In the genomic region with DNA sequence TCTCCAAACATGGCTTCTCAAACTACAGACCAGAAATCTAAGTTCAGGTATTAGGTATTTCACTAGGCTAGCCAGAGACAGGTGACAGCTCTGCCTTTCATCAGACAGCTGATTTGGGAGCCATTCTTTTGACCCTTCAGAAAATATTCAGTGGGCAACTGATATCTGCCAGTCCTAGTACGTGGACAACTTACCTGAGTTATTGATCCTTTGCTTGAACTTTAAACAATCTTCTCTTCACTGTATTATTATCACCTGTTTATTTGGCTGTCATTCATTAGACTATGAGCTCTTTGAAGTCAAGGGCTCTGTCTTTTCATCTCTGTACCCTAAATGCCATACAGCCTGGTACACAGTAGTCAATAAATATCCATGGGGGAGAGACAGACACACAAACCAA, we compare ENCODE assay signal across 2 cellular contexts.
TF ChIP-seq lines count a peak whose summit lies in the region.

No MANE protein-coding gene starts in this region.

TF ChIP-seq in HepG2, 621 proteins besides CTCF, POLR2A, EP300 and RAD21 (continues in another document):
- TF ChIP-seq BRCA1 (CRISPR knock-in tag; IDR thresholded peaks at IDR 0.05) (0 out of 2 replicates have a peak, but pooled peaks have one; percentile 22), SAP130 (CRISPR knock-in tag; IDR thresholded peaks at IDR 0.05; ENCODE audit: low read depth) (no peak; the same call in 1 of the 2 replicates), TEAD3 (CRISPR knock-in tag; optimal IDR thresholded peaks at IDR 0.05; ENCODE audit: borderline replicate concordance) (peak; percentile 13), ZNF264 (CRISPR knock-in tag; IDR thresholded peaks at IDR 0.05) (peak; percentile 39; the same call in 1 of the 2 replicates), ZNF256 (CRISPR knock-in tag; conservative IDR thresholded peaks at IDR 0.05) (no peak), FOXJ3 (CRISPR knock-in tag; IDR thresholded peaks at IDR 0.05; ENCODE audit: borderline replicate concordance) (0 out of 2 replicates have a peak, but pooled peaks have one; percentile 35), ZNF207 (IDR thresholded peaks at IDR 0.05; ENCODE audit: borderline replicate concordance) (no peak), SOX13 (IDR thresholded peaks at IDR 0.05) (no peak), SOX13 (CRISPR knock-in tag; conservative IDR thresholded peaks at IDR 0.05 in 1 of 2, IDR thresholded peaks at IDR 0.05 in 1 of 2) (peak in 1 of 2 experiments; percentile 62; a peak in 1 of 4 replicates), ZNF562 (CRISPR knock-in tag; IDR thresholded peaks at IDR 0.05; ENCODE audit: borderline replicate concordance) (no peak), TCF7 (IDR thresholded peaks at IDR 0.05; ENCODE audit: low read depth) (peak; percentile 88), NBN (conservative IDR thresholded peaks at IDR 0.05) (no peak), MXI1 (IDR thresholded peaks at IDR 0.05; ENCODE audit: borderline replicate concordance, low read depth, low read length) (no peak), NFIC (IDR thresholded peaks at IDR 0.05; ENCODE audit: low read length) (0 out of 2 replicates have a peak, but pooled peaks have one; percentile 49), ZBTB1 (CRISPR knock-in tag; IDR thresholded peaks at IDR 0.05; ENCODE audit: borderline replicate concordance) (no peak), ZSCAN30 (CRISPR knock-in tag; IDR thresholded peaks at IDR 0.05) (no peak), MBD4 (IDR thresholded peaks at IDR 0.05; ENCODE audit: borderline replicate concordance, low read length) (no peak), NR3C1 (CRISPR knock-in tag; IDR thresholded peaks at IDR 0.05) (no peak), ZNF354B (CRISPR knock-in tag; IDR thresholded peaks at IDR 0.05) (no peak), ARNT2 (CRISPR knock-in tag; IDR thresholded peaks at IDR 0.05; ENCODE audit: low read depth) (no peak), RFXAP (CRISPR knock-in tag; IDR thresholded peaks at IDR 0.05; ENCODE audit: borderline replicate concordance) (no peak), RFX3 (CRISPR knock-in tag; IDR thresholded peaks at IDR 0.05) (no peak), KAT7 (CRISPR knock-in tag; IDR thresholded peaks at IDR 0.05; ENCODE audit: borderline replicate concordance) (no peak), MEIS2 (CRISPR knock-in tag; IDR thresholded peaks at IDR 0.05) (0 out of 2 replicates have a peak, but pooled peaks have one; percentile 55)
- TF ChIP-seq, protein P1, sequence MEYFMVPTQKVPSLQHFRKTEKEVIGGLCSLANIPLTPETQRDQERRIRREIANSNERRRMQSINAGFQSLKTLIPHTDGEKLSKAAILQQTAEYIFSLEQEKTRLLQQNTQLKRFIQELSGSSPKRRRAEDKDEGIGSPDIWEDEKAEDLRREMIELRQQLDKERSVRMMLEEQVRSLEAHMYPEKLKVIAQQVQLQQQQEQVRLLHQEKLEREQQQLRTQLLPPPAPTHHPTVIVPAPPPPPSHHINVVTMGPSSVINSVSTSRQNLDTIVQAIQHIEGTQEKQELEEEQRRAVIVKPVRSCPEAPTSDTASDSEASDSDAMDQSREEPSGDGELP (IDR thresholded peaks at IDR 0.05; ENCODE audit: borderline replicate concordance, low read depth), result peak; percentile 73
- TF ChIP-seq, protein P2, sequence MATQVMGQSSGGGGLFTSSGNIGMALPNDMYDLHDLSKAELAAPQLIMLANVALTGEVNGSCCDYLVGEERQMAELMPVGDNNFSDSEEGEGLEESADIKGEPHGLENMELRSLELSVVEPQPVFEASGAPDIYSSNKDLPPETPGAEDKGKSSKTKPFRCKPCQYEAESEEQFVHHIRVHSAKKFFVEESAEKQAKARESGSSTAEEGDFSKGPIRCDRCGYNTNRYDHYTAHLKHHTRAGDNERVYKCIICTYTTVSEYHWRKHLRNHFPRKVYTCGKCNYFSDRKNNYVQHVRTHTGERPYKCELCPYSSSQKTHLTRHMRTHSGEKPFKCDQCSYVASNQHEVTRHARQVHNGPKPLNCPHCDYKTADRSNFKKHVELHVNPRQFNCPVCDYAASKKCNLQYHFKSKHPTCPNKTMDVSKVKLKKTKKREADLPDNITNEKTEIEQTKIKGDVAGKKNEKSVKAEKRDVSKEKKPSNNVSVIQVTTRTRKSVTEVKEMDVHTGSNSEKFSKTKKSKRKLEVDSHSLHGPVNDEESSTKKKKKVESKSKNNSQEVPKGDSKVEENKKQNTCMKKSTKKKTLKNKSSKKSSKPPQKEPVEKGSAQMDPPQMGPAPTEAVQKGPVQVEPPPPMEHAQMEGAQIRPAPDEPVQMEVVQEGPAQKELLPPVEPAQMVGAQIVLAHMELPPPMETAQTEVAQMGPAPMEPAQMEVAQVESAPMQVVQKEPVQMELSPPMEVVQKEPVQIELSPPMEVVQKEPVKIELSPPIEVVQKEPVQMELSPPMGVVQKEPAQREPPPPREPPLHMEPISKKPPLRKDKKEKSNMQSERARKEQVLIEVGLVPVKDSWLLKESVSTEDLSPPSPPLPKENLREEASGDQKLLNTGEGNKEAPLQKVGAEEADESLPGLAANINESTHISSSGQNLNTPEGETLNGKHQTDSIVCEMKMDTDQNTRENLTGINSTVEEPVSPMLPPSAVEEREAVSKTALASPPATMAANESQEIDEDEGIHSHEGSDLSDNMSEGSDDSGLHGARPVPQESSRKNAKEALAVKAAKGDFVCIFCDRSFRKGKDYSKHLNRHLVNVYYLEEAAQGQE (IDR thresholded peaks at IDR 0.05; ENCODE audit: borderline replicate concordance in 1 of 2, low read depth in 1 of 2, low read length in 2 of 2), result no peak
- TF ChIP-seq, protein P3, sequence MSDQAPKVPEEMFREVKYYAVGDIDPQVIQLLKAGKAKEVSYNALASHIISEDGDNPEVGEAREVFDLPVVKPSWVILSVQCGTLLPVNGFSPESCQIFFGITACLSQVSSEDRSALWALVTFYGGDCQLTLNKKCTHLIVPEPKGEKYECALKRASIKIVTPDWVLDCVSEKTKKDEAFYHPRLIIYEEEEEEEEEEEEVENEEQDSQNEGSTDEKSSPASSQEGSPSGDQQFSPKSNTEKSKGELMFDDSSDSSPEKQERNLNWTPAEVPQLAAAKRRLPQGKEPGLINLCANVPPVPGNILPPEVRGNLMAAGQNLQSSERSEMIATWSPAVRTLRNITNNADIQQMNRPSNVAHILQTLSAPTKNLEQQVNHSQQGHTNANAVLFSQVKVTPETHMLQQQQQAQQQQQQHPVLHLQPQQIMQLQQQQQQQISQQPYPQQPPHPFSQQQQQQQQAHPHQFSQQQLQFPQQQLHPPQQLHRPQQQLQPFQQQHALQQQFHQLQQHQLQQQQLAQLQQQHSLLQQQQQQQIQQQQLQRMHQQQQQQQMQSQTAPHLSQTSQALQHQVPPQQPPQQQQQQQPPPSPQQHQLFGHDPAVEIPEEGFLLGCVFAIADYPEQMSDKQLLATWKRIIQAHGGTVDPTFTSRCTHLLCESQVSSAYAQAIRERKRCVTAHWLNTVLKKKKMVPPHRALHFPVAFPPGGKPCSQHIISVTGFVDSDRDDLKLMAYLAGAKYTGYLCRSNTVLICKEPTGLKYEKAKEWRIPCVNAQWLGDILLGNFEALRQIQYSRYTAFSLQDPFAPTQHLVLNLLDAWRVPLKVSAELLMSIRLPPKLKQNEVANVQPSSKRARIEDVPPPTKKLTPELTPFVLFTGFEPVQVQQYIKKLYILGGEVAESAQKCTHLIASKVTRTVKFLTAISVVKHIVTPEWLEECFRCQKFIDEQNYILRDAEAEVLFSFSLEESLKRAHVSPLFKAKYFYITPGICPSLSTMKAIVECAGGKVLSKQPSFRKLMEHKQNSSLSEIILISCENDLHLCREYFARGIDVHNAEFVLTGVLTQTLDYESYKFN (CRISPR knock-in tag; conservative IDR thresholded peaks at IDR 0.05), result peak; percentile 94

TF ChIP-seq in H1, 55 proteins besides CTCF, POLR2A, EP300 and RAD21:
- TF ChIP-seq BRCA1 (IDR thresholded peaks at IDR 0.05; ENCODE audit: low read depth, low read length) (no peak), ASH2L (IDR thresholded peaks at IDR 0.05; ENCODE audit: low read length) (no peak), SP4 (IDR thresholded peaks at IDR 0.05; ENCODE audit: low read length) (no peak), GABPA (IDR thresholded peaks at IDR 0.05; ENCODE audit: borderline replicate concordance, insufficient read depth, low read length) (no peak)
